ENCODE assay signal across 8 cellular contexts in genomic region chr22:20748820-20749428, GRCh38. TPM values are rescaled to one million over a fixed set of nuclear protein-coding genes. Genes with fewer than 3 reads are reported as not detected.
DNase-seq lines count a peak whose midpoint lies in the region; ATAC-seq lines count a peak whose summit lies in the region.

No MANE protein-coding gene starts in this region.

- no peak overlapping the region for H2AFZ ChIP-seq in trophoblast cell (ENCODE audit: insufficient read depth, low read length, poor library complexity)

- H3K36me3 Mint-ChIP-seq in CD8-positive, alpha-beta memory T cell = peaks cover 0 to 93% (median 14%) of the 10 kb centered on the region in 3 donors
- peaks cover 64% of the 10 kb centered on the region for H3K36me3 Mint-ChIP-seq in effector memory CD8-positive, alpha-beta T cell (ENCODE audit: insufficient read depth)

- no peak overlapping the region for H3K4ac ChIP-seq in trophoblast cell (ENCODE audit: low read depth, low read length)

- POLR2A ChIA-PET in CD8-positive, alpha-beta memory T cell (lab: Charles Lee) = no interaction called here

- H4K91ac ChIP-seq in trophoblast cell (ENCODE audit: low read depth, low read length) = no peak overlapping the region

- no peak for DNase-seq in CD8-positive, alpha-beta memory T cell
- DNase-seq in effector memory CD8-positive, alpha-beta T cell = no peak
- no peak for DNase-seq in AG08396 (ENCODE audit: low spot score)
- no peak for DNase-seq in DMS 273 (lab: John Stamatoyannopoulos, UW; ENCODE audit: unreplicated experiment)
- DNase-seq in NCI-H2171 (lab: John Stamatoyannopoulos, UW) = no peak
- DNase-seq in trophoblast cell = no peak

- H3K79me1 ChIP-seq in trophoblast cell (ENCODE audit: low read length) = no peaks in the 10 kb centered on the region

- peaks cover 49% of the 10 kb centered on the region for H3K36me3 ChIP-seq in CD8-positive, alpha-beta memory T cell (ENCODE audit: insufficient read depth, low read length)
- H3K36me3 ChIP-seq in trophoblast cell (ENCODE audit: control insufficient read depth in 1 of 2, insufficient read depth in 2 of 2, low read length in 2 of 2) = peaks cover 31 to 52% of the 10 kb centered on the region in 2 experiments

- H3K27me3 Mint-ChIP-seq in CD8-positive, alpha-beta memory T cell = no peaks in the 10 kb centered on the region
- no peaks in the 10 kb centered on the region for H3K27me3 Mint-ChIP-seq in effector memory CD8-positive, alpha-beta T cell

- no peak overlapping the region for H4K8ac ChIP-seq in trophoblast cell (ENCODE audit: low read depth, low read length)

- H3K27ac ChIP-seq in CD8-positive, alpha-beta memory T cell (ENCODE audit: low read depth, low read length) = no peak overlapping the region
- no peak overlapping the region for H3K27ac ChIP-seq in trophoblast cell (ENCODE audit: low read depth, low read length)

- no peak overlapping the region for H3K14ac ChIP-seq in trophoblast cell (ENCODE audit: low read length)

- H3K27ac Mint-ChIP-seq in CD8-positive, alpha-beta memory T cell = peak overlapping the region in 6 of 8 donors; percentile 5 to 74 (median 62)
- peak overlapping the region; percentile 72 to 86 for H3K27ac Mint-ChIP-seq in effector memory CD8-positive, alpha-beta T cell

- CTCF ChIA-PET in CD8-positive, alpha-beta memory T cell (lab: Charles Lee) = no interaction called here

- H2BK5ac ChIP-seq in trophoblast cell (ENCODE audit: low read depth, low read length, poor library complexity) = no peak overlapping the region

- ATAC-seq in GM19455 (IDR thresholded peaks at IDR 0.05; ENCODE audit: unreplicated experiment) (peak; percentile 57), HG03439 (IDR thresholded peaks at IDR 0.05; ENCODE audit: unreplicated experiment) (peak; percentile 61)
- no peak for ATAC-seq in effector memory CD8-positive, alpha-beta T cell (replicated peaks)

- H3K18ac ChIP-seq in trophoblast cell (ENCODE audit: low read length) = no peak overlapping the region

- no peak overlapping the region for H4K12ac ChIP-seq in trophoblast cell (ENCODE audit: low read depth, low read length)

- H3K9me3 ChIP-seq in CD8-positive, alpha-beta memory T cell (ENCODE audit: low read length) = no peaks in the 10 kb centered on the region
- H3K9me3 ChIP-seq in trophoblast cell (ENCODE audit: insufficient read depth, low read depth, low read length) = no peaks in the 10 kb centered on the region

- H3K27me3 ChIP-seq in CD8-positive, alpha-beta memory T cell (ENCODE audit: insufficient read depth, low read length, poor library complexity, severe bottlenecking) = no peaks in the 10 kb centered on the region
- no peaks in the 10 kb centered on the region for H3K27me3 ChIP-seq in trophoblast cell (ENCODE audit: insufficient read depth, low read length)

- H3K4me3 Mint-ChIP-seq in CD8-positive, alpha-beta memory T cell = no peak overlapping the region
- H3K4me3 Mint-ChIP-seq in effector memory CD8-positive, alpha-beta T cell = no peak overlapping the region

- H3K9me3 Mint-ChIP-seq in CD8-positive, alpha-beta memory T cell = no peaks in the 10 kb centered on the region
- no peaks in the 10 kb centered on the region for H3K9me3 Mint-ChIP-seq in effector memory CD8-positive, alpha-beta T cell

- no peak overlapping the region for H3K23ac ChIP-seq in trophoblast cell (ENCODE audit: low read length)

- no peaks in the 10 kb centered on the region for H3K4me1 ChIP-seq in CD8-positive, alpha-beta memory T cell (ENCODE audit: insufficient read depth, low read length)
- H3K4me1 ChIP-seq in trophoblast cell (ENCODE audit: control insufficient read depth in 1 of 2, insufficient read depth in 2 of 2, low read length in 2 of 2) = no peaks in the 10 kb centered on the region

- peaks cover 0 to 11% (median 3%) of the 10 kb centered on the region in 3 donors for H3K4me1 Mint-ChIP-seq in CD8-positive, alpha-beta memory T cell
- H3K4me1 Mint-ChIP-seq in effector memory CD8-positive, alpha-beta T cell (ENCODE audit: low read depth in 2 of 2) = peaks cover 7 to 9% of the 10 kb centered on the region in 2 donors

- H3K4me2 ChIP-seq in trophoblast cell (ENCODE audit: low read length) = no peak overlapping the region

- H2BK120ac ChIP-seq in trophoblast cell (ENCODE audit: insufficient read depth, low read length, poor library complexity) = no peak overlapping the region

- H3K9ac ChIP-seq in trophoblast cell (ENCODE audit: low read length) = no peak overlapping the region

- no peak overlapping the region for H3K4me3 ChIP-seq in CD8-positive, alpha-beta memory T cell (ENCODE audit: low read length)
- no peak overlapping the region for H3K4me3 ChIP-seq in trophoblast cell (ENCODE audit: low read depth, low read length)

- no CpG with 5 or more reads among the region's 8 CpGs for WGBS in trophoblast cell (ENCODE audit: extremely low coverage, insufficient coverage, insufficient read length)

- H2AK5ac ChIP-seq in trophoblast cell (ENCODE audit: low read length) = no peak overlapping the region

- H2BK12ac ChIP-seq in trophoblast cell (ENCODE audit: low read length) = no peak overlapping the region

- H3K79me2 ChIP-seq in trophoblast cell (ENCODE audit: control insufficient read depth, insufficient read depth, low read length, poor library complexity) = no peaks in the 10 kb centered on the region

RNA-seq across cellular contexts. Expression of gene SERPIND1, which starts 25.0 kb away (rescaled TPM):
- total RNA-seq in CD8-positive, alpha-beta memory T cell = not detected
- polyA plus RNA-seq in CD8-positive, alpha-beta memory T cell = 0.32 TPM
- not detected in 2 replicates for polyA plus RNA-seq in trophoblast cell (2013)
